In genomic region chr19:54676210-54676834, GRCh38 we compare ENCODE assay signal across 10 cellular contexts. TPM values are rescaled to one million over a fixed set of nuclear protein-coding genes. Genes with fewer than 3 reads are reported as not detected.
A peak's percentile ranks its signal among the peaks of the same experiment; 100 is the strongest.
DNase-seq lines count a peak whose midpoint lies in the region; ATAC-seq, FAIRE-seq and TF ChIP-seq lines count a peak whose summit lies in the region.
"Not testable (repeated sequence)": the region's sequence is repeated elsewhere in the genome, so short reads cannot be mapped to it uniquely, and the experiment has no call there.
"Had no signal": no experiment of that assay in that cellular context is flagged by ENCODE, and none has a peak within 500 bp of the region (broad histone marks: within the 10 kb centered on the region; RNA-seq: fewer than 3 reads in every experiment).

No MANE protein-coding gene starts in this region.

- not testable (repeated sequence) for H4K20me1 ChIP-seq in SU-DHL-6 (ENCODE audit: low read depth, low read length)

- not testable (repeated sequence) for H3F3A ChIP-seq in SU-DHL-6 (ENCODE audit: insufficient read depth)

- H3K4me2 ChIP-seq in SU-DHL-6 (ENCODE audit: low read depth, low read length, poor library complexity, severe bottlenecking): not testable (repeated sequence)

- FAIRE-seq in G401.6 (lab: Jason Lieb, UNC): peak; percentile 89
- FAIRE-seq in pancreas (lab: Jason Lieb, UNC): not testable (repeated sequence)

- CTCF ChIA-PET in AG04450 (lab: Charles Lee): interaction anchor here (2.5 to 5.2 kb wide), 2 partner anchors 195 to 198 kb away, joined by 22 to 33 read pairs; no protein-coding TSS in a partner anchor

- peak in 2 of 4 donors; percentile 62 to 67 for ATAC-seq in pancreas

- H3K9me3 ChIP-seq in AG04450 (ENCODE audit: control insufficient read depth, insufficient read depth, low read length); SU-DHL-6 (ENCODE audit: insufficient read depth, low read length); pancreas: not testable (repeated sequence)

- 10 to 16% methylated on average over 10 of the region's 10 CpGs for WGBS in pancreas, 2 donors

- H3K27me3 ChIP-seq in AG04450 (ENCODE audit: control insufficient read depth, insufficient read depth, low read length); SU-DHL-6 (ENCODE audit: low read length); pancreas: not testable (repeated sequence)

- not testable (repeated sequence) for H3K9me2 ChIP-seq in SU-DHL-6 (replicated peaks; ENCODE audit: insufficient read depth, low read length)

- peak; percentile 80 for TF ChIP-seq CTCF in AG04450 (IDR thresholded peaks at IDR 0.05; ENCODE audit: low read depth, low read length)
- peak; percentile 54 for TF ChIP-seq CTCF in SU-DHL-6 (IDR thresholded peaks at IDR 0.05; ENCODE audit: insufficient read depth, low read length, poor library complexity, severe bottlenecking)
- peak; percentile 73 for TF ChIP-seq CTCF in coronary artery (IDR thresholded peaks at IDR 0.05)
- peak; percentile 76 to 84 (median 80) for TF ChIP-seq CTCF in pancreas (IDR thresholded peaks at IDR 0.05)

- intact Hi-C loops in pancreas (cut with DNase I): not testable (repeated sequence)

- not testable (repeated sequence) for H3K9ac ChIP-seq in SU-DHL-6 (ENCODE audit: low read length)

- not testable (repeated sequence) for H3K4me3 ChIP-seq in AG04450 (ENCODE audit: low read depth, low read length); SU-DHL-6 (ENCODE audit: insufficient read depth, low read length, poor library complexity, severe bottlenecking); coronary artery; pancreas

- DNase-seq in AG04450 (ENCODE audit: low read depth, low spot score); coronary artery (ENCODE audit: low spot score); pancreas: not testable (repeated sequence)
- DNase-seq in HuH-7 (ENCODE audit: low spot score) (peak; percentile 47), NCI-H2227 treated with DMSO at 0.1 percent for 48 hours (lab: John Stamatoyannopoulos, UW) (peak; percentile 53), iPS-NIHi11 (ENCODE audit: low spot score) (peak; percentile 61)

- H3K27ac ChIP-seq in AG04450 (ENCODE audit: low read depth, low read length); SU-DHL-6 (ENCODE audit: low read depth, low read length); coronary artery; pancreas: not testable (repeated sequence)

- not testable (repeated sequence) for H3K4me1 ChIP-seq in pancreas

- POLR2A ChIA-PET in AG04450 (lab: Yijun Ruan, JAX): not testable (repeated sequence)

- H2AFZ ChIP-seq in SU-DHL-6 (ENCODE audit: low read depth, low read length, severe bottlenecking): not testable (repeated sequence)

- not testable (repeated sequence) for H3K36me3 ChIP-seq in SU-DHL-6 (ENCODE audit: low read length); pancreas

- H3K79me2 ChIP-seq in SU-DHL-6 (ENCODE audit: insufficient read depth, low read length): not testable (repeated sequence)

RNA-seq across cellular contexts. Expression of gene LILRB4, which starts 13.5 kb away (rescaled TPM):
- polyA plus RNA-seq in AG04450 (2011; rRNA removed): 0.06 and 0.10 TPM in 2 replicates
- not detected in 2 replicates for polyA minus RNA-seq in AG04450 (2011; rRNA and poly(A)+ RNA removed)
- 10 to 100 TPM in 1 of 6 donors, 1 to 10 TPM in 2, under 1 TPM in 3; 0.28 to 11.1 (median 1.1) TPM for total RNA-seq in pancreas
- polyA plus RNA-seq in pancreas: 1 to 10 TPM in 1 of 2 donors, under 1 TPM in 1; 0.80 to 1.2 TPM

RNA-seq across cellular contexts. Expression of gene LILRB1, which starts 46.0 kb away (rescaled TPM):
- polyA plus RNA-seq in AG04450 (2011; rRNA removed) (not detected in 2 replicates), pancreas (under 1 TPM; 0.56 to 0.57 TPM)
- not detected in 2 replicates for polyA minus RNA-seq in AG04450 (2011; rRNA and poly(A)+ RNA removed)
- 1 to 10 TPM in 3 of 6 donors, under 1 TPM in 3; 0.51 to 8.8 (median 1.3) TPM for total RNA-seq in pancreas

RNA-seq across cellular contexts. Expression of gene KIR3DL3, which starts 47.9 kb away (rescaled TPM):
- polyA plus RNA-seq in AG04450 (2011; rRNA removed) (not detected in 2 replicates), pancreas (not detected)
- polyA minus RNA-seq in AG04450 (2011; rRNA and poly(A)+ RNA removed): not detected in 2 replicates
- not detected for total RNA-seq in pancreas
- total RNA-seq: cardiac septum, left ventricle myocardium superior had no signal
